Comparison of ENCODE assay signal across 29 cellular contexts in genomic region chrX:41730101-41730500, GRCh38. TPM values are rescaled to one million over a fixed set of nuclear protein-coding genes. Genes with fewer than 3 reads are reported as not detected.
A peak's percentile ranks its signal among the peaks of the same experiment; 100 is the strongest.
DNase-seq lines count a peak whose midpoint lies in the region; ATAC-seq and TF ChIP-seq lines count a peak whose summit lies in the region.
"Had no signal": no experiment of that assay in that cellular context is flagged by ENCODE, and none has a peak within 500 bp of the region (broad histone marks: within the 10 kb centered on the region; RNA-seq: fewer than 3 reads in every experiment).

No MANE protein-coding gene starts in this region.

- no peak for TF ChIP-seq CTCF in DOHH2 (IDR thresholded peaks at IDR 0.05; ENCODE audit: low read depth, low read length, poor library complexity, severe bottlenecking)
- TF ChIP-seq CTCF in IMR-90 (conservative IDR thresholded peaks at IDR 0.05; ENCODE audit: low read depth, low read length) = no peak
- TF ChIP-seq CTCF in choroid plexus epithelial cell (conservative IDR thresholded peaks at IDR 0.05; ENCODE audit: low read depth, low read length) = no peak
- TF ChIP-seq CTCF in Peyer's patch (IDR thresholded peaks at IDR 0.05) = no peak

- H3K79me1 ChIP-seq in IMR-90 (ENCODE audit: low read depth in 1 of 2, low read length in 2 of 2) = no peaks in the 10 kb centered on the region

- WGBS in IMR-90 (ENCODE audit: extremely low coverage in 2 of 2, insufficient read length in 1 of 2), 2 experiments = no CpG with 5 or more reads among the region's 2 CpGs

- H3K9me1 ChIP-seq in IMR-90 (ENCODE audit: insufficient read depth, low read length) = no peaks in the 10 kb centered on the region

- CTCF ChIA-PET in IMR-90 (lab: Yijun Ruan, JAX) = interaction anchor here (0.6 to 0.7 kb wide), 2 partner anchors 239 to 1176 kb away, joined by 3 read pairs; no protein-coding TSS in a partner anchor

- H3K27me3 ChIP-seq in DOHH2 (ENCODE audit: control insufficient read depth, low read length) (no peaks in the 10 kb centered on the region), IMR-90 (ENCODE audit: control insufficient read depth, insufficient read depth, low read length) (no peaks in the 10 kb centered on the region; the same call in 1 of the 2 replicates), HAP-1 (ENCODE audit: low read depth) (no peaks in the 10 kb centered on the region), Peyer's patch (no peaks in the 10 kb centered on the region)
- H3K27me3 ChIP-seq: sigmoid colon, thyroid gland had no signal

- no peak overlapping the region for H2AK9ac ChIP-seq in IMR-90 (replicated peaks; ENCODE audit: low read depth, low read length, poor library complexity)

- no peaks in the 10 kb centered on the region for H3K9me2 ChIP-seq in DOHH2 (replicated peaks; ENCODE audit: control insufficient read depth, low read length)

- no peak overlapping the region for H3K14ac ChIP-seq in IMR-90 (replicated peaks; ENCODE audit: low read depth, low read length)

- dilution Hi-C loops in IMR-90 (cut with HindIII; ENCODE audit: low sequenced_read_pairs, unreplicated experiment) = no loop called here

- H2AK5ac ChIP-seq in IMR-90 (ENCODE audit: low read depth, low read length) = no peak overlapping the region

- intact Hi-C loops in IMR-90 (cut with micrococcal nuclease) = loop anchor here (10.0 kb wide), 2 partner anchors 175 to 455 kb away; no protein-coding TSS in a partner anchor

- TF ChIP-seq RAD21 in IMR-90 (IDR thresholded peaks at IDR 0.05; ENCODE audit: low read length) = no peak

- H3K4me1 ChIP-seq in DOHH2 (ENCODE audit: control insufficient read depth, low read length) (peaks cover 63% of the 10 kb centered on the region), IMR-90 (ENCODE audit: control insufficient read depth, insufficient read depth, low read length) (no peaks in the 10 kb centered on the region), HAP-1 (peaks cover 7% of the 10 kb centered on the region), Peyer's patch (peaks cover 0 to 5% (median 0%) of the 10 kb centered on the region in 4 donors)
- H3K4me1 ChIP-seq: lower lobe of right lung, parathyroid adenoma, sigmoid colon had no signal

- no peak overlapping the region for H3K18ac ChIP-seq in IMR-90 (ENCODE audit: low read depth, low read length)

- H2BK5ac ChIP-seq in IMR-90 (ENCODE audit: low read depth, low read length, poor library complexity, severe bottlenecking) = no peak overlapping the region

- no TSS peak for BruUV-seq in IMR-90 (replicated peaks; lab: Mats Ljungman, UMichigan)

- no peaks in the 10 kb centered on the region for H3K79me2 ChIP-seq in DOHH2 (ENCODE audit: control insufficient read depth, low read length)
- H3K79me2 ChIP-seq: parathyroid adenoma had no signal

- H4K8ac ChIP-seq in IMR-90 (ENCODE audit: low read depth in 2 of 2, low read length in 2 of 2) = no peak overlapping the region

- H3K56ac ChIP-seq in IMR-90 (ENCODE audit: extremely low read depth, insufficient read depth, low read length) = no peak overlapping the region

- H2AFZ ChIP-seq in IMR-90 (replicated peaks; ENCODE audit: low read length, poor library complexity) = no peak overlapping the region
- H2AFZ ChIP-seq: parathyroid adenoma had no signal

- 0 out of 2 replicates have a peak overlapping the region, but pooled peaks have one; percentile 19 for H3K4me2 ChIP-seq in DOHH2 (ENCODE audit: low read length)
- no peak overlapping the region for H3K4me2 ChIP-seq in IMR-90 (ENCODE audit: low read depth, low read length)
- H3K4me2 ChIP-seq: KMS-11 had no signal

- peaks cover 7% of the 10 kb centered on the region for H3F3A ChIP-seq in DOHH2 (ENCODE audit: control insufficient read depth, insufficient read depth)

- H2BK120ac ChIP-seq in IMR-90 (ENCODE audit: low read depth, low read length) = no peak overlapping the region

- ATAC-seq in IMR-90 (ENCODE audit: low read depth) = no peak
- ATAC-seq: activated T-cell treated with anti-CD3 and anti-CD28 coated beads, Interleukin-2, amount 50 U/mL, for 72 hours; lower lobe of right lung; stimulated activated naive CD8-positive, alpha-beta T cell treated with anti-CD3 and anti-CD28 coated beads, Interleukin-15, amount 100 ng/mL, for 72 hours had no signal

- in situ Hi-C loops in IMR-90 (cut with MboI; ENCODE audit: low sequenced_read_pairs) (no loop called here), HAP-1 (cut with MboI; ENCODE audit: low sequenced_read_pairs) (no loop called here)

- H3K4me3 ChIP-seq in DOHH2 (ENCODE audit: low read length) (no peak overlapping the region), IMR-90 (ENCODE audit: insufficient read depth, low read depth, low read length) (no peak overlapping the region), choroid plexus epithelial cell (ENCODE audit: low read depth, low read length) (no peak overlapping the region), HAP-1 (no peak overlapping the region), Peyer's patch (no peak overlapping the region)
- H3K4me3 ChIP-seq: lower lobe of right lung, sigmoid colon, SK-N-MC, thyroid gland had no signal

- H4K20me1 ChIP-seq in DOHH2 (ENCODE audit: control insufficient read depth, insufficient read depth, low read depth, low read length) (no peaks in the 10 kb centered on the region), IMR-90 (ENCODE audit: insufficient read depth, low read length) (no peaks in the 10 kb centered on the region)

- H3K9me3 ChIP-seq in DOHH2 (ENCODE audit: control insufficient read depth, insufficient read depth, low read length) = no peaks in the 10 kb centered on the region
- no peaks in the 10 kb centered on the region for H3K9me3 ChIP-seq in IMR-90 (ENCODE audit: control insufficient read depth, insufficient read depth, low read length)
- no peaks in the 10 kb centered on the region for H3K9me3 ChIP-seq in HAP-1
- no peaks in the 10 kb centered on the region for H3K9me3 ChIP-seq in Peyer's patch
- H3K9me3 ChIP-seq: lower lobe of right lung, sigmoid colon, thyroid gland had no signal

- TF ChIP-seq POLR2A in IMR-90 (IDR thresholded peaks at IDR 0.05; ENCODE audit: low read depth, low read length) (no peak), Peyer's patch (IDR thresholded peaks at IDR 0.05) (no peak)

- H2BK15ac ChIP-seq in IMR-90 (ENCODE audit: low read depth, low read length) = no peak overlapping the region

- no peak overlapping the region for H3K23ac ChIP-seq in IMR-90 (ENCODE audit: low read depth, low read length)

- no peak overlapping the region for H4K91ac ChIP-seq in IMR-90 (ENCODE audit: insufficient read depth, low read depth, low read length)

- no peak overlapping the region for H2BK20ac ChIP-seq in IMR-90 (ENCODE audit: low read depth, low read length)

- H3K9ac ChIP-seq in IMR-90 (ENCODE audit: low read depth, low read length) = no peak overlapping the region
- H3K9ac ChIP-seq: KMS-11, parathyroid adenoma had no signal

- no peak overlapping the region for H4K5ac ChIP-seq in IMR-90 (ENCODE audit: low read depth, low read length)

- DNase-seq in IMR-90 = peak; percentile 12
- peak; percentile 72 for DNase-seq in choroid plexus epithelial cell (ENCODE audit: low read depth)
- DNase-seq in iris pigment epithelial cell (ENCODE audit: low read depth) = peak; percentile 75
- no peak for DNase-seq in NK-92 (lab: John Stamatoyannopoulos, UW; ENCODE audit: unreplicated experiment)
- no peak for DNase-seq in SIG-M5 (lab: John Stamatoyannopoulos, UW)
- no peak for DNase-seq in HAP-1 (ENCODE audit: low spot score in 2 of 2)
- no peak for DNase-seq in Peyer's patch
- DNase-seq: activated CD4-positive, alpha-beta T cell treated with anti-CD3 and anti-CD28 coated beads for 48 hours; activated naive CD4-positive, alpha-beta T cell treated with anti-CD3 and anti-CD28 coated beads, Interleukin-2, amount 10 ng/mL, durations not matched to agents 7 days and 5 days; activated T-cell treated with anti-CD3 and anti-CD28 coated beads, Interleukin-2, amount 50 U/mL, for 72 hours; CD4-positive, CD25-positive, alpha-beta regulatory T cell; effector memory CD4-positive, alpha-beta T cell; glutamatergic neuron; kidney glomerular epithelial cell; lower lobe of right lung; NCI-H1694 treated with DMSO at 0.1 percent for 48 hours; NCI-H2171; NCI-H524; RPMI8226; sigmoid colon; stimulated activated naive CD8-positive, alpha-beta T cell treated with anti-CD3 and anti-CD28 coated beads, Interleukin-15, amount 100 ng/mL, for 72 hours; T-helper 2 cell; thyroid gland had no signal

- POLR2A ChIA-PET in IMR-90 (lab: Charles Lee; ENCODE audit: unreplicated experiment) = no interaction called here

- no peak overlapping the region for H3K4ac ChIP-seq in IMR-90 (ENCODE audit: low read depth, low read length)

- H3K27ac ChIP-seq in DOHH2 (ENCODE audit: low read depth, low read length) (no peak overlapping the region), IMR-90 (ENCODE audit: insufficient read depth, low read length) (no peak overlapping the region), Peyer's patch (no peak overlapping the region)
- H3K27ac ChIP-seq: KMS-11, lower lobe of right lung, parathyroid adenoma, sigmoid colon, SK-N-MC, thyroid gland had no signal

- H3K36me3 ChIP-seq in DOHH2 (ENCODE audit: control insufficient read depth, low read length) = no peaks in the 10 kb centered on the region
- H3K36me3 ChIP-seq in IMR-90 (ENCODE audit: control insufficient read depth, insufficient read depth, low read length) = no peaks in the 10 kb centered on the region
- no peaks in the 10 kb centered on the region for H3K36me3 ChIP-seq in HAP-1 (replicated peaks)
- H3K36me3 ChIP-seq in Peyer's patch = no peaks in the 10 kb centered on the region
- H3K36me3 ChIP-seq: lower lobe of right lung, sigmoid colon, thyroid gland had no signal

TF ChIP-seq in IMR-90, 13 proteins besides CTCF, POLR2A, EP300 and RAD21:
- TF ChIP-seq NFE2L2 (IDR thresholded peaks at IDR 0.05; ENCODE audit: low read depth, low read length) (no peak), ELK1 (IDR thresholded peaks at IDR 0.05; ENCODE audit: borderline replicate concordance, low read depth, low read length) (no peak)

RNA-seq across cellular contexts. Expression of gene GPR82, which starts 6.1 kb away (rescaled TPM):
- total RNA-seq in IMR-90 (2012; rRNA removed) = not detected in 2 replicates
- not detected in 2 replicates for polyA plus RNA-seq in IMR-90 (2012; rRNA removed)
- not detected in 2 replicates for polyA plus RNA-seq in IMR-90 (2012; cell fraction: cytosol; rRNA removed)
- polyA plus RNA-seq in IMR-90 (2012; cell fraction: nucleus; rRNA removed; ENCODE audit: low replicate concordance) = not detected in 2 replicates
- 1 to 10 TPM in 1 of 4 donors, under 1 TPM in 2, not detected in 1; 0.40 to 1.7 (median 0.88) TPM for total RNA-seq in Peyer's patch
- total RNA-seq: CD4-positive, CD25-positive, alpha-beta regulatory T cell; HT1080; neural crest cell had no signal

RNA-seq across cellular contexts. Expression of gene GPR34, which starts 41.3 kb away (rescaled TPM):
- total RNA-seq in IMR-90 (2012; rRNA removed) = not detected in 2 replicates
- not detected in 2 replicates for polyA plus RNA-seq in IMR-90 (2012; rRNA removed)
- not detected in 2 replicates for polyA plus RNA-seq in IMR-90 (2012; cell fraction: cytosol; rRNA removed)
- polyA plus RNA-seq in IMR-90 (2012; cell fraction: nucleus; rRNA removed; ENCODE audit: low replicate concordance) = 0.05 TPM in 1 of 2 replicates, not detected in the other
- total RNA-seq in Peyer's patch = 10 to 100 TPM in 1 of 4 donors, 1 to 10 TPM in 3; 1.5 to 21.5 (median 3.7) TPM
- total RNA-seq: CD4-positive, CD25-positive, alpha-beta regulatory T cell; HT1080; neural crest cell had no signal

Comparison
In these comparisons a context has a peak if more than half of its experiments do, and no peak if none do; other contexts are left out.
1. DNase-seq: peak in IMR-90 (single experiment), choroid plexus epithelial cell (single experiment) and iris pigment epithelial cell (single experiment); none in NK-92 (single experiment), SIG-M5 (single experiment), HAP-1 (0 of 2) and Peyer's patch (0 of 3).